ENCODE assay signal across 8 cellular contexts in genomic region chr17:82767041-82767754, GRCh38. TPM values are rescaled to one million over a fixed set of nuclear protein-coding genes. Genes with fewer than 3 reads are reported as not detected.
DNase-seq lines count a peak whose midpoint lies in the region; ATAC-seq and TF ChIP-seq lines count a peak whose summit lies in the region.

No MANE protein-coding gene starts in this region.

- H3K27me3 ChIP-seq in Karpas-422 (ENCODE audit: low read length) = no peaks in the 10 kb centered on the region

- no peak overlapping the region for H3K4me3 ChIP-seq in Karpas-422 (ENCODE audit: low read length)
- H3K4me3 ChIP-seq in fibroblast of villous mesenchyme (ENCODE audit: low read depth, low read length) = no peak overlapping the region

- DNase-seq in COR-L47 (lab: John Stamatoyannopoulos, UW) (peak; percentile 51), Karpas-422 (peak; percentile 82), fibroblast of villous mesenchyme (ENCODE audit: low read depth) (peak; percentile 66), pons (ENCODE audit: low spot score) (peak; percentile 81)
- DNase-seq in activated CD4-positive, alpha-beta T cell treated with anti-CD3 and anti-CD28 coated beads, Interleukin-2, amount 10 ng/mL, durations not matched to agents 7 days and 5 days = peak; percentile 58

- no peaks in the 10 kb centered on the region; the same call in 1 of the 2 replicates for H3K79me2 ChIP-seq in Karpas-422 (ENCODE audit: low read length)

- H2AFZ ChIP-seq in Karpas-422 (ENCODE audit: low read length) = no peak overlapping the region

- peaks cover 34% of the 10 kb centered on the region for H3K36me3 Mint-ChIP-seq in activated CD4-positive, alpha-beta T cell treated with anti-CD3 and anti-CD28 coated beads, Interleukin-2, amount 10 ng/mL, durations not matched to agents 7 days and 5 days (ENCODE audit: low read depth)

- no peak overlapping the region for H3K9ac ChIP-seq in Karpas-422 (ENCODE audit: low read length)

- H3K4me1 ChIP-seq in Karpas-422 (ENCODE audit: low read length) = no peaks in the 10 kb centered on the region

- POLR2A ChIA-PET in activated CD4-positive, alpha-beta T cell treated with anti-CD3 and anti-CD28 coated beads, Interleukin-2, amount 10 ng/mL, durations not matched to agents 7 days and 5 days (lab: Charles Lee) = no interaction called here

- H3K27ac Mint-ChIP-seq in activated CD4-positive, alpha-beta T cell treated with anti-CD3 and anti-CD28 coated beads, Interleukin-2, amount 10 ng/mL, durations not matched to agents 7 days and 5 days = peak overlapping the region; percentile 69

- H3K4me3 Mint-ChIP-seq in activated CD4-positive, alpha-beta T cell treated with anti-CD3 and anti-CD28 coated beads, Interleukin-2, amount 10 ng/mL, durations not matched to agents 7 days and 5 days = no peak overlapping the region

- H3K27me3 Mint-ChIP-seq in activated CD4-positive, alpha-beta T cell treated with anti-CD3 and anti-CD28 coated beads, Interleukin-2, amount 10 ng/mL, durations not matched to agents 7 days and 5 days = no peaks in the 10 kb centered on the region

- H3K9me3 ChIP-seq in Karpas-422 (ENCODE audit: low read length) = no peaks in the 10 kb centered on the region

- no peaks in the 10 kb centered on the region for H3K9me3 Mint-ChIP-seq in activated CD4-positive, alpha-beta T cell treated with anti-CD3 and anti-CD28 coated beads, Interleukin-2, amount 10 ng/mL, durations not matched to agents 7 days and 5 days

- H3K27ac ChIP-seq in Karpas-422 (ENCODE audit: low read length) = no peak overlapping the region

- no peaks in the 10 kb centered on the region for H4K20me1 ChIP-seq in Karpas-422 (ENCODE audit: insufficient read depth, low read depth, low read length)

- TF ChIP-seq CTCF in fibroblast of villous mesenchyme (IDR thresholded peaks at IDR 0.05; ENCODE audit: insufficient read depth, low read depth, low read length) = peak; percentile 72

- peaks cover 38% of the 10 kb centered on the region for H3K36me3 ChIP-seq in Karpas-422 (ENCODE audit: insufficient read depth, low read length)

- H3K4me1 Mint-ChIP-seq in activated CD4-positive, alpha-beta T cell treated with anti-CD3 and anti-CD28 coated beads, Interleukin-2, amount 10 ng/mL, durations not matched to agents 7 days and 5 days = peaks cover 15% of the 10 kb centered on the region

- CTCF ChIA-PET in activated CD4-positive, alpha-beta T cell treated with anti-CD3 and anti-CD28 coated beads, Interleukin-2, amount 10 ng/mL, durations not matched to agents 7 days and 5 days (lab: Charles Lee) = interaction anchor here (1.0 kb wide), 1 partner anchor 13 kb away, joined by 3 read pairs; no protein-coding TSS in a partner anchor

- H3K9me2 ChIP-seq in Karpas-422 (replicated peaks; ENCODE audit: insufficient read depth, low read length) = no peaks in the 10 kb centered on the region

- H3K4me2 ChIP-seq in Karpas-422 (ENCODE audit: low read depth, low read length, poor library complexity, severe bottlenecking) = no peak overlapping the region

- no peak for ATAC-seq in GM21825 (IDR thresholded peaks at IDR 0.05; ENCODE audit: unreplicated experiment)
- no peak for ATAC-seq in GM21737 (IDR thresholded peaks at IDR 0.05; ENCODE audit: unreplicated experiment)
- ATAC-seq in HG03175 (IDR thresholded peaks at IDR 0.05; ENCODE audit: unreplicated experiment) = no peak

RNA-seq across cellular contexts. Expression of gene TBCD, which starts 15.3 kb away (rescaled TPM):
- total RNA-seq in Karpas-422 (2014; rRNA removed; shearing (Covaris generic); ENCODE audit: low replicate concordance) = 26.2 and 28.7 TPM in 2 replicates
- total RNA-seq in activated CD4-positive, alpha-beta T cell treated with anti-CD3 and anti-CD28 coated beads, Interleukin-2, amount 10 ng/mL, durations not matched to agents 7 days and 5 days = 100 to 1,000 TPM; 155 to 157 TPM
- 22.5 and 29.6 TPM in 2 replicates for total RNA-seq in fibroblast of villous mesenchyme

RNA-seq across cellular contexts. Expression of gene FN3K, which starts 31.8 kb away (rescaled TPM):
- total RNA-seq in Karpas-422 (2014; rRNA removed; shearing (Covaris generic); ENCODE audit: low replicate concordance) = not detected in 2 replicates
- total RNA-seq in activated CD4-positive, alpha-beta T cell treated with anti-CD3 and anti-CD28 coated beads, Interleukin-2, amount 10 ng/mL, durations not matched to agents 7 days and 5 days = 1 to 10 TPM; 2.0 to 4.2 TPM
- 2.2 and 2.9 TPM in 2 replicates for total RNA-seq in fibroblast of villous mesenchyme

RNA-seq across cellular contexts. Expression of gene FN3KRP, which starts 50.7 kb away (rescaled TPM):
- 6.2 and 6.6 TPM in 2 replicates for total RNA-seq in Karpas-422 (2014; rRNA removed; shearing (Covaris generic); ENCODE audit: low replicate concordance)
- 10 to 100 TPM; 37.8 to 40.9 TPM for total RNA-seq in activated CD4-positive, alpha-beta T cell treated with anti-CD3 and anti-CD28 coated beads, Interleukin-2, amount 10 ng/mL, durations not matched to agents 7 days and 5 days
- total RNA-seq in fibroblast of villous mesenchyme = 11.2 and 12.2 TPM in 2 replicates
